19 cellular contexts compared by ENCODE assay signal in the genomic region with DNA sequence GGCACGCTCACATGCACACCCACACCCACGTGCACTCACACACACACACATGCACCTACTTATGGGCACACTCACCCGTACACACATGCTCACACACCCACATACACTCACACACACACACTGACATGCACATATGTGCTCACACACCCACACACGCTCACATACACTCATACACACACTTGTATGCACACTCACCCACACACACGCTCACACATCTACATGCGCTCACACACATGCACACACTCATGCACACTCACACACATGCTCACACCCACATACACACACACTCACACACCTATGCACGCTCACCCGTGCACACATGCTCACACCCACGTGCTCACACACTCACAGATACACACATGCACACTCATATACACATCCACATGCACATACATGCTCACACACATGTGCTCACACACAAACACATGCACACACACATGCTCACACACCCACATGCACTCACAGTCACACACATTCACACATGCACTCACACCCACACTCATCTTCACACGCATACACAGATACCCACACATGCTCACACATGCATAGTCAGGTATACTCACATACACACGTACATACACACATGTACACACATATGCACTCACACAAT.
DNase-seq lines count a peak whose midpoint lies in the region; ATAC-seq, FAIRE-seq and TF ChIP-seq lines count a peak whose summit lies in the region.
"Had no signal": no experiment of that assay in that cellular context is flagged by ENCODE, and none has a peak within 500 bp of the region (broad histone marks: within the 10 kb centered on the region; RNA-seq: fewer than 3 reads in every experiment).

No MANE protein-coding gene starts in this region.

- no peak for ATAC-seq in Right ventricle myocardium inferior
- no peak for ATAC-seq in left cardiac atrium
- ATAC-seq in K562: no peak
- no peak for ATAC-seq in lower lobe of right lung

- peaks cover 6% of the 10 kb centered on the region; the same call in 1 of the 2 replicates for H3K9me3 ChIP-seq in K562 (replicated peaks; ENCODE audit: control insufficient read depth, insufficient read depth, low read depth, low read length)
- no peaks in the 10 kb centered on the region for H3K9me3 ChIP-seq in lower lobe of right lung

- no peak for TF ChIP-seq RAD21 in K562 (CRISPR knock-in tag; conservative IDR thresholded peaks at IDR 0.05 in 1 of 2, IDR thresholded peaks at IDR 0.05 in 1 of 2)

- TF ChIP-seq EP300 in K562 (IDR thresholded peaks at IDR 0.05; ENCODE audit: low read length): no peak

- peak; percentile 16 for DNase-seq in Right ventricle myocardium inferior (ENCODE audit: missing footprints)
- DNase-seq in left cardiac atrium: no peak
- DNase-seq in K562 (ENCODE audit: extremely low read depth in 1 of 4, low spot score in 3 of 4): no peak
- DNase-seq in lower lobe of right lung: peak; percentile 6
- no peak for DNase-seq in urothelium cell line (ENCODE audit: low spot score)
- no peak for DNase-seq in SKM-1 treated with dmso at 0.1 percent for 144 hours (lab: John Stamatoyannopoulos, UW; ENCODE audit: unreplicated experiment)
- no peak for DNase-seq in SIG-M5 treated with dmso at 0.1 percent for 504 hours (lab: John Stamatoyannopoulos, UW; ENCODE audit: unreplicated experiment)
- DNase-seq in lower leg skin (ENCODE audit: low spot score in 2 of 2): no peak
- DNase-seq: AML-193, COR-L47, DMS 273 treated with DMSO at 0.1 percent for 48 hours, DND-41, H7, NCI-H2081 treated with DMSO at 0.1 percent for 48 hours, NCI-H748 treated with DMSO at 0.1 percent for 48 hours, SIG-M5 had no signal

- H3K27me3 ChIP-seq in K562 (ENCODE audit: control insufficient read depth in 2 of 2, insufficient read depth in 2 of 2, low read length in 2 of 2): peaks cover 0 to 16% of the 10 kb centered on the region in 2 experiments; a peak in 3 of 5 replicates
- peaks cover 7% of the 10 kb centered on the region for H3K27me3 ChIP-seq in lower lobe of right lung (ENCODE audit: low read depth)

- H3K79me2 ChIP-seq in K562 (ENCODE audit: control insufficient read depth, insufficient read depth, low read length): no peaks in the 10 kb centered on the region

- in situ Hi-C loops in K562 (cut with MboI): no loop called here

- no peak overlapping the region for H3K4me2 ChIP-seq in K562 (ENCODE audit: insufficient read depth, low read length)

- FAIRE-seq in K562 (lab: Jason Lieb, UNC) (peak; percentile 11), urothelium cell line (lab: Jason Lieb, UNC) (peak; percentile 91)
- FAIRE-seq: RCC 7860 had no signal

- no peaks in the 10 kb centered on the region; the same call in 1 of the 2 replicates for H4K20me1 ChIP-seq in K562 (replicated peaks; ENCODE audit: control insufficient read depth, insufficient read depth, low read length)

- no TSS peak for BruUV-seq in K562 (replicated peaks; lab: Mats Ljungman, UMichigan)

- H3K9me1 ChIP-seq in K562 (ENCODE audit: control insufficient read depth, insufficient read depth, low read length): no peaks in the 10 kb centered on the region

- CTCF ChIA-PET in K562 (lab: Yijun Ruan, JAX; ENCODE audit: low intra/inter-chr PET ratio): no interaction called here

- intact Hi-C loops in Right ventricle myocardium inferior (cut with DNase I): no loop called here
- intact Hi-C loops in left cardiac atrium (cut with DNase I): no loop called here
- intact Hi-C loops in K562 (cut with micrococcal nuclease): no loop called here
- intact Hi-C loops in lower lobe of right lung (cut with DNase I): no loop called here
- intact Hi-C loops in lower leg skin (cut with DNase I; ENCODE audit: low total_unique reads): loop anchor here (5.0 kb wide), 1 partner anchor 52 kb away; no protein-coding TSS in a partner anchor

- H3K4me3 ChIP-seq in K562 (no peak overlapping the region), lower lobe of right lung (no peak overlapping the region), lower leg skin (ENCODE audit: low read depth, poor library complexity, severe bottlenecking) (no peak overlapping the region)

- no peak overlapping the region for H2AFZ ChIP-seq in K562 (ENCODE audit: low read depth, low read length)

- TF ChIP-seq CTCF in K562 (IDR thresholded peaks at IDR 0.05 in 2 of 3, conservative IDR thresholded peaks at IDR 0.05 in 1 of 3; ENCODE audit: insufficient read depth in 2 of 3, low read depth in 1 of 3, low read length in 3 of 3) (no peak), lower lobe of right lung (IDR thresholded peaks at IDR 0.05) (no peak), lower leg skin (IDR thresholded peaks at IDR 0.05) (no peak)

- H3K27ac ChIP-seq in K562 (ENCODE audit: extremely low read depth, low read depth, low read length): no peak overlapping the region
- H3K27ac ChIP-seq in lower lobe of right lung: no peak overlapping the region
- H3K27ac ChIP-seq: 22Rv1, HL-60 had no signal

- H3K36me3 ChIP-seq in K562 (ENCODE audit: control insufficient read depth, insufficient read depth, low read length) (no peaks in the 10 kb centered on the region), lower lobe of right lung (no peaks in the 10 kb centered on the region)

- H3K9ac ChIP-seq in K562 (ENCODE audit: insufficient read depth in 1 of 2, low read depth in 2 of 2, low read length in 2 of 2): no peak overlapping the region

- TF ChIP-seq POLR2A in K562 (conservative IDR thresholded peaks at IDR 0.05) (no peak), lower leg skin (IDR thresholded peaks at IDR 0.05) (no peak)

- H3K4me1 ChIP-seq in K562 (replicated peaks in 1 of 2; ENCODE audit: control insufficient read depth in 2 of 2, insufficient read depth in 2 of 2, low read length in 2 of 2): peaks cover 0 to 6% of the 10 kb centered on the region in 2 experiments; a peak in 2 of 5 replicates
- H3K4me1 ChIP-seq in lower lobe of right lung: no peaks in the 10 kb centered on the region

- whole genome bisulfite sequencing in K562 (ENCODE audit: insufficient coverage, low coverage, missing lambda C conversion rate): 14% methylated on average over 11 of the region's 11 CpGs
- 83% methylated on average over 11 of the region's 11 CpGs for WGBS in lower leg skin, 2 donors

- POLR2A ChIA-PET in K562 (lab: Yijun Ruan, JAX): interaction anchor here (0.6 kb wide), 3 partner anchors 19 to 1552 kb away, joined by 3 read pairs; no protein-coding TSS in a partner anchor

TF ChIP-seq in K562, 482 proteins besides CTCF, POLR2A, EP300 and RAD21:
- TF ChIP-seq RFX1 (IDR thresholded peaks at IDR 0.05) (no peak), MYNN (IDR thresholded peaks at IDR 0.05) (0 out of 2 replicates have a peak, but pooled peaks have one; percentile 21), MYNN (CRISPR knock-in tag; IDR thresholded peaks at IDR 0.05) (no peak), ZFP30 (CRISPR knock-in tag; IDR thresholded peaks at IDR 0.05; ENCODE audit: borderline replicate concordance) (no peak), ZNF24 (IDR thresholded peaks at IDR 0.05) (no peak), ZBTB43 (CRISPR knock-in tag; IDR thresholded peaks at IDR 0.05) (peak; percentile 98), KHSRP (IDR thresholded peaks at IDR 0.05) (no peak), MLLT1 (IDR thresholded peaks at IDR 0.05) (no peak), ZFP36 (IDR thresholded peaks at IDR 0.05; ENCODE audit: low read depth, low read length, partially characterized antibody) (no peak)

Comparison
In these comparisons a context has a peak if more than half of its experiments do, and no peak if none do; other contexts are left out.
1. DNase-seq: peak in Right ventricle myocardium inferior (single experiment) and lower lobe of right lung (single experiment); none in left cardiac atrium (single experiment), K562 (0 of 4), urothelium cell line (single experiment), SKM-1 treated with dmso at 0.1 percent for 144 hours (single experiment), SIG-M5 treated with dmso at 0.1 percent for 504 hours (single experiment) and lower leg skin (0 of 2).